ENCODE assay signal across 12 cellular contexts in the genomic region with DNA sequence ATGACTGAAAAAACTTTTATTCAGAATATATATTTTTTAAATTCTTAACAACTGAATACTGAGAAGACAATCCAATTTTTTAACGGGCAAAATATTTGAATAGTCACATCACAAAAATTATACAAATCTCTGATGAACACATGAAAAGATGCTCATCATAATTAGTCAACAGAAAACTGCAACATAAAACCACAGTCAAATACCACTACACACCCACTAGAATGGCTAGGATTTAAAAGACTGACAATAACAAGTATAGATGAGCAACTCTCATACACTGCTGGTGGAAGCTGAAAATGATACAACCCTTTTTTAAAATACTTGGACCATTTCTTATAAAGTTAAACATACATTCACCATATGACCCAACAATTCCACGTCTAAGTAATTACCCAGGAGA.
"Had no signal": no experiment of that assay in that cellular context is flagged by ENCODE, and none has a peak within 500 bp of the region (broad histone marks: within the 10 kb centered on the region; RNA-seq: fewer than 3 reads in every experiment).

No MANE protein-coding gene starts in this region.

- H2AFZ ChIP-seq: hepatocyte had no signal

- H3K27ac ChIP-seq: colonic mucosa, hepatocyte, right atrium auricular region, suprapubic skin, VCaP had no signal

- H3K27me3 ChIP-seq: colonic mucosa, hepatocyte, right atrium auricular region, suprapubic skin had no signal

- H3K4me1 ChIP-seq: colonic mucosa, right atrium auricular region, suprapubic skin had no signal

- H3K79me2 ChIP-seq: hepatocyte had no signal

- H3K4me3 ChIP-seq: colonic mucosa, hepatocyte, right atrium auricular region, suprapubic skin had no signal

- H3K36me3 ChIP-seq: colonic mucosa, right atrium auricular region, suprapubic skin had no signal

- H3K9me3 ChIP-seq: colonic mucosa, right atrium auricular region, suprapubic skin had no signal

- DNase-seq: activated CD4-positive, alpha-beta memory T cell treated with anti-CD3 and anti-CD28 coated beads for 36 hours; activated naive CD4-positive, alpha-beta T cell; activated naive CD8-positive, alpha-beta T cell treated with anti-CD3 and anti-CD28 coated beads, Interleukin-2, amount 50 U/mL, for 24 hours; colonic mucosa; effector CD4-positive, alpha-beta T cell; stimulated activated CD4-positive, alpha-beta T cell treated with anti-CD3 and anti-CD28 coated beads, Interleukin-1b, Interleukin-23, amount 100 ng/mL, for 48 hours; stimulated activated naive CD4-positive, alpha-beta T cell; T1000 had no signal
